ENCODE assay signal across 1 cellular context in genomic region chr20:10060223-10060622, GRCh38.
TF ChIP-seq lines count a peak whose summit lies in the region.

No MANE protein-coding gene starts in this region.

TF ChIP-seq in SK-N-SH treated with all-trans-retinoic acid at 6 μM for 48 hours, 23 proteins besides CTCF, POLR2A, EP300 and RAD21 (continued from another document):
- TF ChIP-seq TSHZ2 (CRISPR knock-in tag; IDR thresholded peaks at IDR 0.05) (no peak), PATZ1 (CRISPR knock-in tag; IDR thresholded peaks at IDR 0.05; ENCODE audit: borderline replicate concordance) (no peak), ESRRG (CRISPR knock-in tag; IDR thresholded peaks at IDR 0.05) (no peak), CREB5 (CRISPR knock-in tag; IDR thresholded peaks at IDR 0.05; ENCODE audit: low read depth) (no peak), CSDC2 (CRISPR knock-in tag; IDR thresholded peaks at IDR 0.05) (no peak), TOX (CRISPR knock-in tag; IDR thresholded peaks at IDR 0.05; ENCODE audit: borderline replicate concordance) (no peak), PPARA (CRISPR knock-in tag; IDR thresholded peaks at IDR 0.05; ENCODE audit: borderline replicate concordance) (no peak), RARB (CRISPR knock-in tag; IDR thresholded peaks at IDR 0.05) (no peak), POU6F1 (CRISPR knock-in tag; IDR thresholded peaks at IDR 0.05; ENCODE audit: borderline replicate concordance, low read depth) (no peak)
